15 cellular contexts compared by ENCODE assay signal in genomic region chr9:131259916-131260597, GRCh38. TPM values are rescaled to one million over a fixed set of nuclear protein-coding genes. Genes with fewer than 3 reads are reported as not detected.
DNase-seq lines count a peak whose midpoint lies in the region; ATAC-seq and TF ChIP-seq lines count a peak whose summit lies in the region.
"Had no signal": no experiment of that assay in that cellular context is flagged by ENCODE, and none has a peak within 500 bp of the region (broad histone marks: within the 10 kb centered on the region; RNA-seq: fewer than 3 reads in every experiment).

No MANE protein-coding gene starts in this region.

- no peak for TF ChIP-seq CTCF in CD4-positive, alpha-beta T cell (IDR thresholded peaks at IDR 0.05)
- TF ChIP-seq CTCF in HFFc6 (IDR thresholded peaks at IDR 0.05), result no peak

- CTCF ChIA-PET in CD4-positive, alpha-beta T cell (lab: Charles Lee), result no interaction called here
- CTCF ChIA-PET in naive thymus-derived CD4-positive, alpha-beta T cell (lab: Charles Lee), result no interaction called here

- peaks cover 36 to 76% of the 10 kb centered on the region in 2 donors for H3K4me1 ChIP-seq in naive thymus-derived CD4-positive, alpha-beta T cell (ENCODE audit: control insufficient read depth in 2 of 2, insufficient read depth in 2 of 2, low read length in 2 of 2)
- H3K4me1 ChIP-seq: foreskin keratinocyte had no signal

- H3K4me1 Mint-ChIP-seq in activated CD4-positive, alpha-beta T cell treated with anti-CD3 and anti-CD28 coated beads, Interleukin-2, amount 10 ng/mL, durations not matched to agents 24 days and 14 days, result peaks cover 48% of the 10 kb centered on the region
- peaks cover 70% of the 10 kb centered on the region for H3K4me1 Mint-ChIP-seq in CD4-positive, alpha-beta T cell (ENCODE audit: low read depth)
- H3K4me1 Mint-ChIP-seq in activated T-helper 2 cell treated with anti-CD3 and anti-CD28 coated beads, Interferon-gamma antibody, Interleukin-2, Interleukin-4, amounts not matched to agents 10 μg/mL and 5 μg/mL and 100 μg/mL, durations not matched to agents 14 hours and 24 hours and 36 hours (ENCODE audit: low read depth), result peaks cover 38% of the 10 kb centered on the region
- peaks cover 46 to 90% (median 63%) of the 10 kb centered on the region in 7 donors for H3K4me1 Mint-ChIP-seq in naive thymus-derived CD4-positive, alpha-beta T cell
- peaks cover 17% of the 10 kb centered on the region for H3K4me1 Mint-ChIP-seq in HFFc6 (ENCODE audit: low read depth)

- peak overlapping the region; percentile 63 for H3K27ac Mint-ChIP-seq in activated CD4-positive, alpha-beta T cell treated with anti-CD3 and anti-CD28 coated beads, Interleukin-2, amount 10 ng/mL, durations not matched to agents 24 days and 14 days
- H3K27ac Mint-ChIP-seq in CD4-positive, alpha-beta T cell, result peak overlapping the region; percentile 98
- H3K27ac Mint-ChIP-seq in activated T-helper 2 cell treated with anti-CD3 and anti-CD28 coated beads, Interferon-gamma antibody, Interleukin-2, Interleukin-4, amounts not matched to agents 10 μg/mL and 5 μg/mL and 100 μg/mL, durations not matched to agents 14 hours and 24 hours and 36 hours, result peak overlapping the region; percentile 28
- peak overlapping the region; percentile 36 to 98 (median 72) for H3K27ac Mint-ChIP-seq in naive thymus-derived CD4-positive, alpha-beta T cell
- H3K27ac Mint-ChIP-seq in HFFc6, result no peak overlapping the region
- H3K27ac Mint-ChIP-seq: type B pancreatic cell had no signal

- H3K27ac ChIP-seq in CD4-positive, alpha-beta T cell (ENCODE audit: low read depth, low read length), result no peak overlapping the region
- peak overlapping the region; percentile 63 for H3K27ac ChIP-seq in naive thymus-derived CD4-positive, alpha-beta T cell (ENCODE audit: low read depth, low read length)
- H3K27ac ChIP-seq: foreskin keratinocyte had no signal

- H3K27me3 Mint-ChIP-seq in activated CD4-positive, alpha-beta T cell treated with anti-CD3 and anti-CD28 coated beads, Interleukin-2, amount 10 ng/mL, durations not matched to agents 24 days and 14 days, result no peaks in the 10 kb centered on the region
- H3K27me3 Mint-ChIP-seq in CD4-positive, alpha-beta T cell, result no peaks in the 10 kb centered on the region
- no peaks in the 10 kb centered on the region for H3K27me3 Mint-ChIP-seq in activated T-helper 2 cell treated with anti-CD3 and anti-CD28 coated beads, Interferon-gamma antibody, Interleukin-2, Interleukin-4, amounts not matched to agents 10 μg/mL and 5 μg/mL and 100 μg/mL, durations not matched to agents 14 hours and 24 hours and 36 hours (ENCODE audit: low read depth)
- H3K27me3 Mint-ChIP-seq in naive thymus-derived CD4-positive, alpha-beta T cell, result no peaks in the 10 kb centered on the region
- peaks cover 10% of the 10 kb centered on the region for H3K27me3 Mint-ChIP-seq in HFFc6 (ENCODE audit: insufficient read depth)
- H3K27me3 Mint-ChIP-seq: type B pancreatic cell had no signal

- no peaks in the 10 kb centered on the region for H3K27me3 ChIP-seq in CD4-positive, alpha-beta T cell (ENCODE audit: control insufficient read depth, insufficient read depth, low read length)
- no peaks in the 10 kb centered on the region for H3K27me3 ChIP-seq in naive thymus-derived CD4-positive, alpha-beta T cell (ENCODE audit: control insufficient read depth in 2 of 2, insufficient read depth in 2 of 2, low read length in 2 of 2)

- no peak for ATAC-seq in CD4-positive, alpha-beta T cell (ENCODE audit: poor library complexity)
- ATAC-seq in naive thymus-derived CD4-positive, alpha-beta T cell, result no peak
- ATAC-seq in HG03432 (IDR thresholded peaks at IDR 0.05; ENCODE audit: unreplicated experiment) (no peak), GM18858 (IDR thresholded peaks at IDR 0.05; ENCODE audit: unreplicated experiment) (no peak)
- ATAC-seq: foreskin keratinocyte had no signal

- peaks cover 10 to 44% (median 23%) of the 10 kb centered on the region in 3 experiments for H3K36me3 ChIP-seq in naive thymus-derived CD4-positive, alpha-beta T cell (ENCODE audit: control insufficient read depth in 2 of 3, insufficient read depth in 3 of 3, low read length in 3 of 3)

- no peaks in the 10 kb centered on the region for H3K9me3 Mint-ChIP-seq in activated CD4-positive, alpha-beta T cell treated with anti-CD3 and anti-CD28 coated beads, Interleukin-2, amount 10 ng/mL, durations not matched to agents 24 days and 14 days
- no peaks in the 10 kb centered on the region for H3K9me3 Mint-ChIP-seq in CD4-positive, alpha-beta T cell
- H3K9me3 Mint-ChIP-seq in activated T-helper 2 cell treated with anti-CD3 and anti-CD28 coated beads, Interferon-gamma antibody, Interleukin-2, Interleukin-4, amounts not matched to agents 10 μg/mL and 5 μg/mL and 100 μg/mL, durations not matched to agents 14 hours and 24 hours and 36 hours, result no peaks in the 10 kb centered on the region
- H3K9me3 Mint-ChIP-seq in naive thymus-derived CD4-positive, alpha-beta T cell, result peaks cover 0 to 6% (median 0%) of the 10 kb centered on the region in 11 donors
- H3K9me3 Mint-ChIP-seq in HFFc6, result no peaks in the 10 kb centered on the region
- H3K9me3 Mint-ChIP-seq: type B pancreatic cell had no signal

- intact Hi-C loops in activated CD4-positive, alpha-beta T cell treated with anti-CD3 and anti-CD28 coated beads, Interleukin-2, amount 10 ng/mL, durations not matched to agents 24 days and 14 days (cut with micrococcal nuclease), result no loop called here
- intact Hi-C loops in CD4-positive, alpha-beta T cell (cut with DNase I, micrococcal nuclease), result no loop called here
- intact Hi-C loops in activated T-helper 2 cell treated with anti-CD3 and anti-CD28 coated beads, Interferon-gamma antibody, Interleukin-2, Interleukin-4, amounts not matched to agents 10 μg/mL and 5 μg/mL and 100 μg/mL, durations not matched to agents 14 hours and 24 hours and 36 hours (cut with micrococcal nuclease), result loop anchor here (10.0 kb wide), 1 partner anchor 1095 kb away; the partner anchor contains the start of gene SETX
- intact Hi-C loops in naive thymus-derived CD4-positive, alpha-beta T cell (cut with micrococcal nuclease), result loop anchor here in 1 of 2 donors (5.0 to 10.0 kb wide), 3 partner anchors 242 to 1215 kb away; partner anchors contain the start of genes FNBP1 and POMT1

- H3K4me3 ChIP-seq in naive thymus-derived CD4-positive, alpha-beta T cell (ENCODE audit: low read length), result no peak overlapping the region

- no peak for DNase-seq in activated CD4-positive, alpha-beta T cell treated with anti-CD3 and anti-CD28 coated beads, Interleukin-2, amount 10 ng/mL, durations not matched to agents 24 days and 14 days
- no peak for DNase-seq in activated CD4-positive, alpha-beta T cell treated with anti-CD3 and anti-CD28 coated beads, Interleukin-2, amount 50 U/mL, for 4 hours
- DNase-seq in CD4-positive, alpha-beta T cell, result no peak
- no peak for DNase-seq in activated T-helper 2 cell treated with anti-CD3 and anti-CD28 coated beads, Interferon-gamma antibody, Interleukin-2, Interleukin-4, amounts not matched to agents 10 μg/mL and 5 μg/mL and 100 μg/mL, durations not matched to agents 14 hours and 24 hours and 36 hours (ENCODE audit: low spot score)
- DNase-seq in naive thymus-derived CD4-positive, alpha-beta T cell, result no peak
- no peak for DNase-seq in HFFc6
- DNase-seq: DMS79 treated with DMSO at 0.1 percent for 48 hours; foreskin keratinocyte; NCI-H2029; NCI-H446; nucleus accumbens; stimulated activated naive CD4-positive, alpha-beta T cell treated with Interleukin-2 at 50 U/mL for 16 hours had no signal

- H3K36me3 Mint-ChIP-seq in activated CD4-positive, alpha-beta T cell treated with anti-CD3 and anti-CD28 coated beads, Interleukin-2, amount 10 ng/mL, durations not matched to agents 24 days and 14 days (ENCODE audit: low read depth), result peaks cover 42% of the 10 kb centered on the region
- peaks cover 78% of the 10 kb centered on the region for H3K36me3 Mint-ChIP-seq in CD4-positive, alpha-beta T cell (ENCODE audit: low read depth)
- peaks cover 65% of the 10 kb centered on the region for H3K36me3 Mint-ChIP-seq in activated T-helper 2 cell treated with anti-CD3 and anti-CD28 coated beads, Interferon-gamma antibody, Interleukin-2, Interleukin-4, amounts not matched to agents 10 μg/mL and 5 μg/mL and 100 μg/mL, durations not matched to agents 14 hours and 24 hours and 36 hours (ENCODE audit: low read depth)
- peaks cover 6 to 28% (median 6%) of the 10 kb centered on the region in 5 donors for H3K36me3 Mint-ChIP-seq in naive thymus-derived CD4-positive, alpha-beta T cell
- no peaks in the 10 kb centered on the region for H3K36me3 Mint-ChIP-seq in HFFc6 (ENCODE audit: low read depth)
- H3K36me3 Mint-ChIP-seq: type B pancreatic cell had no signal

- no peak overlapping the region for H3K4me3 Mint-ChIP-seq in activated CD4-positive, alpha-beta T cell treated with anti-CD3 and anti-CD28 coated beads, Interleukin-2, amount 10 ng/mL, durations not matched to agents 24 days and 14 days
- H3K4me3 Mint-ChIP-seq in CD4-positive, alpha-beta T cell, result peak overlapping the region; percentile 11
- no peak overlapping the region for H3K4me3 Mint-ChIP-seq in activated T-helper 2 cell treated with anti-CD3 and anti-CD28 coated beads, Interferon-gamma antibody, Interleukin-2, Interleukin-4, amounts not matched to agents 10 μg/mL and 5 μg/mL and 100 μg/mL, durations not matched to agents 14 hours and 24 hours and 36 hours (ENCODE audit: low read depth)
- H3K4me3 Mint-ChIP-seq in naive thymus-derived CD4-positive, alpha-beta T cell, result peak overlapping the region in 5 of 10 donors; percentile 2 to 59 (median 13)
- H3K4me3 Mint-ChIP-seq in HFFc6, result no peak overlapping the region
- H3K4me3 Mint-ChIP-seq: type B pancreatic cell had no signal

- H3K9me3 ChIP-seq in CD4-positive, alpha-beta T cell (ENCODE audit: control insufficient read depth, low read length), result no peaks in the 10 kb centered on the region
- H3K9me3 ChIP-seq in naive thymus-derived CD4-positive, alpha-beta T cell (ENCODE audit: control insufficient read depth in 2 of 3, low read length in 3 of 3), result no peaks in the 10 kb centered on the region

- POLR2A ChIA-PET in CD4-positive, alpha-beta T cell (lab: Charles Lee), result interaction anchor here (1.3 to 18.0 kb wide), 2 partner anchors 10 to 25 kb away, joined by 5 to 738 read pairs; partner anchors contain the start of gene FAM78A
- POLR2A ChIA-PET in naive thymus-derived CD4-positive, alpha-beta T cell (lab: Charles Lee), result interaction anchor here (0.6 to 20.4 kb wide), 2 partner anchors 9 to 116 kb away, joined by 3 to 886 read pairs; partner anchors contain the start of gene FAM78A

RNA-seq across cellular contexts. Expression of gene FAM78A, which starts 16.3 kb away (rescaled TPM):
- 51.6 and 55.1 TPM in 2 replicates for total RNA-seq in activated CD4-positive, alpha-beta T cell treated with anti-CD3 and anti-CD28 coated beads, Interleukin-2, amount 10 ng/mL, durations not matched to agents 24 days and 14 days
- 10 to 100 TPM; 62.4 to 62.7 TPM for total RNA-seq in CD4-positive, alpha-beta T cell
- 55.3 and 55.5 TPM in 2 replicates for total RNA-seq in activated T-helper 2 cell treated with anti-CD3 and anti-CD28 coated beads, Interferon-gamma antibody, Interleukin-2, Interleukin-4, amounts not matched to agents 10 μg/mL and 5 μg/mL and 100 μg/mL, durations not matched to agents 14 hours and 24 hours and 36 hours
- total RNA-seq in naive thymus-derived CD4-positive, alpha-beta T cell, result 100 to 1,000 TPM in 3 of 5 experiments, 10 to 100 TPM in 2; 64.6 to 114 (median 104) TPM
- polyA plus RNA-seq in naive thymus-derived CD4-positive, alpha-beta T cell, result 10 to 100 TPM; 10.5 to 24.8 TPM
- under 1 TPM; 0.11 to 0.83 (median 0.34) TPM for total RNA-seq in HFFc6 (2021; fragmentation: NEBNext Ultra II Directional; extraction: Animal tissue kit (Norgen Biotek cat#: 25700))

RNA-seq across cellular contexts. Expression of gene PLPP7, which starts 29.5 kb away (rescaled TPM):
- total RNA-seq in activated CD4-positive, alpha-beta T cell treated with anti-CD3 and anti-CD28 coated beads, Interleukin-2, amount 10 ng/mL, durations not matched to agents 24 days and 14 days, result not detected in 2 replicates
- total RNA-seq in CD4-positive, alpha-beta T cell, result under 1 TPM in 1 of 2 experiments, not detected in 1; 0.22 TPM
- 0.21 TPM in 1 of 2 replicates, not detected in the other for total RNA-seq in activated T-helper 2 cell treated with anti-CD3 and anti-CD28 coated beads, Interferon-gamma antibody, Interleukin-2, Interleukin-4, amounts not matched to agents 10 μg/mL and 5 μg/mL and 100 μg/mL, durations not matched to agents 14 hours and 24 hours and 36 hours
- under 1 TPM in 4 of 5 experiments, not detected in 1; 0.12 to 0.24 (median 0.14) TPM for total RNA-seq in naive thymus-derived CD4-positive, alpha-beta T cell
- polyA plus RNA-seq in naive thymus-derived CD4-positive, alpha-beta T cell, result under 1 TPM; 0.24 to 0.71 TPM
- total RNA-seq in HFFc6 (2021; fragmentation: NEBNext Ultra II Directional; extraction: Animal tissue kit (Norgen Biotek cat#: 25700)), result 10 to 100 TPM in 1 of 6 experiments, 1 to 10 TPM in 5; 1.2 to 10.2 (median 1.9) TPM
- total RNA-seq: foreskin keratinocyte had no signal
- polyA plus RNA-seq: foreskin keratinocyte had no signal

Comparison
In these comparisons a context has a peak if more than half of its experiments do, and no peak if none do; other contexts are left out.
1. RNA of gene FAM78A, which starts 16.3 kb away (total RNA-seq): 64.6 to 114 TPM in naive thymus-derived CD4-positive, alpha-beta T cell, 62.4 to 62.7 TPM in CD4-positive, alpha-beta T cell, 55.3 to 55.5 TPM in activated T-helper 2 cell treated with anti-CD3 and anti-CD28 coated beads, Interferon-gamma antibody, Interleukin-2, Interleukin-4, amounts not matched to agents 10 μg/mL and 5 μg/mL and 100 μg/mL, durations not matched to agents 14 hours and 24 hours and 36 hours and 51.6 to 55.1 TPM in activated CD4-positive, alpha-beta T cell treated with anti-CD3 and anti-CD28 coated beads, Interleukin-2, amount 10 ng/mL, durations not matched to agents 24 days and 14 days; 0.11 to 0.83 TPM in HFFc6; every median in the first group is over 10 times any median in the second.